ENCODE assay signal across 11 cellular contexts in genomic region chr6:140744648-140745320, GRCh38.
A peak's percentile ranks its signal among the peaks of the same experiment; 100 is the strongest.
DNase-seq lines count a peak whose midpoint lies in the region; ATAC-seq, FAIRE-seq and TF ChIP-seq lines count a peak whose summit lies in the region.
"Had no signal": no experiment of that assay in that cellular context is flagged by ENCODE, and none has a peak within 500 bp of the region (broad histone marks: within the 10 kb centered on the region; RNA-seq: fewer than 3 reads in every experiment).

No MANE protein-coding gene starts in this region.

- H3K4me1 Mint-ChIP-seq in Calu3 (ENCODE audit: low read depth, unreplicated experiment): no peaks in the 10 kb centered on the region
- H3K4me1 Mint-ChIP-seq: stimulated activated naive CD8-positive, alpha-beta T cell treated with anti-CD3 and anti-CD28 coated beads, Interleukin-15, amount 100 ng/mL, for 72 hours had no signal

- H3K27ac Mint-ChIP-seq in Calu3 (ENCODE audit: unreplicated experiment): no peak overlapping the region

- no peak for FAIRE-seq in kidney (lab: Jason Lieb, UNC)
- FAIRE-seq: pancreas had no signal

- H3K4me1 ChIP-seq in kidney (ENCODE audit: control insufficient read depth in 1 of 2, insufficient read depth in 1 of 2, low read depth in 1 of 2, low read length in 2 of 2): no peaks in the 10 kb centered on the region
- H3K4me1 ChIP-seq: pancreas had no signal

- H3K27ac ChIP-seq in kidney (ENCODE audit: low read depth in 2 of 2, low read length in 2 of 2): no peak overlapping the region
- H3K27ac ChIP-seq: pancreas had no signal

- peaks cover 2% of the 10 kb centered on the region for H3K9me3 Mint-ChIP-seq in Calu3 (ENCODE audit: low read depth, unreplicated experiment)

- H3K9ac ChIP-seq in kidney (ENCODE audit: low read length in 2 of 2): no peak overlapping the region

- H3K36me3 Mint-ChIP-seq in Calu3 (ENCODE audit: insufficient read depth, unreplicated experiment): no peaks in the 10 kb centered on the region

- no peaks in the 10 kb centered on the region for H3K27me3 Mint-ChIP-seq in Calu3 (ENCODE audit: unreplicated experiment)
- H3K27me3 Mint-ChIP-seq: stimulated activated naive CD8-positive, alpha-beta T cell treated with anti-CD3 and anti-CD28 coated beads, Interleukin-15, amount 100 ng/mL, for 72 hours had no signal

- intact Hi-C loops in Calu3 (cut with micrococcal nuclease; ENCODE audit: unreplicated experiment) (no loop called here), kidney (cut with DNase I) (no loop called here)

- H3K9me3 ChIP-seq in kidney (ENCODE audit: control insufficient read depth in 1 of 2, low read length in 2 of 2): no peaks in the 10 kb centered on the region
- H3K9me3 ChIP-seq: pancreas had no signal

- peak; percentile 18 for DNase-seq in Calu3
- DNase-seq in dermis blood vessel endothelial cell: peak; percentile 5
- no peak for DNase-seq in SKM-1 (lab: John Stamatoyannopoulos, UW; ENCODE audit: unreplicated experiment)
- no peak for DNase-seq in kidney
- no peak for DNase-seq in NCI-H1105 (lab: John Stamatoyannopoulos, UW)
- DNase-seq in NCI-H146 treated with DMSO at 0.1 percent for 48 hours (lab: John Stamatoyannopoulos, UW; ENCODE audit: unreplicated experiment): no peak
- DNase-seq: DND-41; pancreas; stimulated activated naive CD8-positive, alpha-beta T cell treated with anti-CD3 and anti-CD28 coated beads, Interleukin-15, amount 100 ng/mL, for 72 hours had no signal

- H3K4me3 ChIP-seq in kidney (ENCODE audit: low read length in 2 of 2): no peak overlapping the region
- H3K4me3 ChIP-seq: pancreas had no signal

- H3K4me3 Mint-ChIP-seq in Calu3 (ENCODE audit: low read depth, unreplicated experiment): no peak overlapping the region
- H3K4me3 Mint-ChIP-seq: stimulated activated naive CD8-positive, alpha-beta T cell treated with anti-CD3 and anti-CD28 coated beads, Interleukin-15, amount 100 ng/mL, for 72 hours had no signal

- TF ChIP-seq CTCF in Calu3 (IDR thresholded peaks at IDR 0.05; ENCODE audit: unreplicated experiment) (no peak), kidney (IDR thresholded peaks at IDR 0.05; ENCODE audit: borderline replicate concordance, extremely low read depth, insufficient read depth) (no peak)

- BruUV-seq in Calu3 (replicated peaks; lab: Mats Ljungman, UMichigan): no TSS peak

- ATAC-seq in GM21447 (IDR thresholded peaks at IDR 0.05; ENCODE audit: unreplicated experiment) (peak; percentile 70), HG03520 (IDR thresholded peaks at IDR 0.05; ENCODE audit: unreplicated experiment) (peak; percentile 76)
- ATAC-seq: stimulated activated naive CD8-positive, alpha-beta T cell treated with anti-CD3 and anti-CD28 coated beads, Interleukin-15, amount 100 ng/mL, for 72 hours had no signal

- H3K36me3 ChIP-seq in kidney (ENCODE audit: control insufficient read depth in 1 of 2, insufficient read depth in 2 of 2, low read length in 2 of 2): no peaks in the 10 kb centered on the region
- H3K36me3 ChIP-seq: pancreas had no signal

- CTCF ChIA-PET in Calu3 (lab: Charles Lee): interaction anchor here (0.6 kb wide), 1 partner anchor 10 kb away, joined by 3 read pairs; no protein-coding TSS in a partner anchor

Comparison
In these comparisons a context has a peak if more than half of its experiments do, and no peak if none do; other contexts are left out.
1. DNase-seq: peak in Calu3 (single experiment) and dermis blood vessel endothelial cell (single experiment); none in SKM-1 (single experiment), kidney (single experiment), NCI-H1105 (single experiment) and NCI-H146 treated with DMSO at 0.1 percent for 48 hours (single experiment).